Comparison of ENCODE assay signal across 20 cellular contexts in the genomic region with DNA sequence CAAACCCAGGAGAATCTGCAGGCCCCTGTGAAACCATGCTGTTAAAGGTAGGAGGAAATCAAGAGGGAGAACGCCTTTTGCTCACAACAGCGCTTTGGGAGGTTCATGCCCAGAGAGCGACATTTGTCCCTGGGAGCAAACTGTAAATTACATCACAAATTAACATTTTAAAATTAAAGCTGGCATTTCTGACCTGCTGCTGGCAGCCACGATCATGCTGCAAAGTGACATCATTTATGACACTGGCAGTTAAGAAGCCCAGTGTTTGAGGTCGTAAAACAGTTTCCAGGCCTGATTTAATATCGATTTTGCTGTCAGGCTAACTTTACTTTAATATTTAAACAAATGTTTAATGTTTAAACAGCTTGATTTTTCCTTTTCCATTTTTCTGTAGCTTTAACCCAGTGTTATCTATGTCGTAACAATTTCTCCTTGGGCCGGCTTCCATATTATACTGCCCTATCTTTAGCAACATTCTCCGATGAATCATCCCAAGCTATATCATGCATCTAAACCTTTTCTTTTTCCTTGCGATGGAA.
DNase-seq lines count a peak whose midpoint lies in the region; ATAC-seq, FAIRE-seq and TF ChIP-seq lines count a peak whose summit lies in the region.
"Had no signal": no experiment of that assay in that cellular context is flagged by ENCODE, and none has a peak within 500 bp of the region (broad histone marks: within the 10 kb centered on the region; RNA-seq: fewer than 3 reads in every experiment).

No MANE protein-coding gene starts in this region.

- H3K27ac ChIP-seq in HepG2 (ENCODE audit: extremely low read length, insufficient read depth, low read length), result no peak overlapping the region
- H3K27ac ChIP-seq in transverse colon, result peak overlapping the region; percentile 71 to 86 (median 74)
- H3K27ac ChIP-seq: A549; BLaER1 treated with 17β-estradiol and CSF1 and Interleukin-3, amounts not matched to agents 10 nM and 100 nM; sigmoid colon had no signal

- DNase-seq in activated CD4-positive, alpha-beta T cell treated with anti-CD3 and anti-CD28 coated beads, Interleukin-2, amount 10 ng/mL, durations not matched to agents 7 days and 5 days, result no peak
- no peak for DNase-seq in activated CD4-positive, alpha-beta T cell treated with anti-CD3 and anti-CD28 coated beads for 4 hours
- DNase-seq in amniotic epithelial cell (ENCODE audit: low read depth), result peak; percentile 70
- no peak for DNase-seq in HepG2 (ENCODE audit: low spot score)
- DNase-seq in transverse colon, result peak; percentile 41
- DNase-seq in NCI-H82 (lab: John Stamatoyannopoulos, UW), result no peak
- no peak for DNase-seq in superior temporal gyrus (ENCODE audit: extremely low spot score)
- DNase-seq: activated naive CD8-positive, alpha-beta T cell treated with anti-CD3 and anti-CD28 coated beads, Interleukin-2, amount 10 ng/mL, durations not matched to agents 7 days and 5 days; central memory CD4-positive, alpha-beta T cell; islet precursor cell; NCI-H526 treated with DMSO at 0.1 percent for 48 hours; nucleus accumbens; sigmoid colon; stimulated activated naive CD4-positive, alpha-beta T cell treated with Interleukin-2 at 50 U/mL for 16 hours had no signal

- H3K9ac ChIP-seq in HepG2 (ENCODE audit: insufficient read depth, low read depth, low read length), result no peak overlapping the region
- H3K9ac ChIP-seq: BLaER1 treated with 17β-estradiol and CSF1 and Interleukin-3, amounts not matched to agents 10 nM and 100 nM had no signal

- FAIRE-seq in HepG2 (lab: Jason Lieb, UNC), result no peak
- FAIRE-seq: A549 had no signal

- no peak overlapping the region for H3K4me2 ChIP-seq in HepG2 (ENCODE audit: low read depth, low read length)
- H3K4me2 ChIP-seq: A549; BLaER1 treated with 17β-estradiol and CSF1 and Interleukin-3, amounts not matched to agents 10 nM and 100 nM had no signal

- H3K36me3 ChIP-seq in HepG2 (replicated peaks in 1 of 2; ENCODE audit: control insufficient read depth in 1 of 2, insufficient read depth in 2 of 2, low read length in 2 of 2) (no peaks in the 10 kb centered on the region), transverse colon (no peaks in the 10 kb centered on the region)
- H3K36me3 ChIP-seq: BLaER1 treated with 17β-estradiol and CSF1 and Interleukin-3, amounts not matched to agents 10 nM and 100 nM; sigmoid colon had no signal

- no peaks in the 10 kb centered on the region for H4K20me1 ChIP-seq in HepG2 (ENCODE audit: insufficient read depth, low read length)
- H4K20me1 ChIP-seq: BLaER1 treated with 17β-estradiol and CSF1 and Interleukin-3, amounts not matched to agents 10 nM and 100 nM had no signal

- H3K27me3 ChIP-seq in HepG2 (ENCODE audit: control insufficient read depth in 1 of 2, insufficient read depth in 2 of 2, low read length in 2 of 2), result peaks cover 0 to 2% of the 10 kb centered on the region in 2 experiments; a peak in 1 of 5 replicates
- no peaks in the 10 kb centered on the region for H3K27me3 ChIP-seq in transverse colon
- H3K27me3 ChIP-seq: BLaER1 treated with 17β-estradiol and CSF1 and Interleukin-3, amounts not matched to agents 10 nM and 100 nM; sigmoid colon had no signal

- H3K27me3 Mint-ChIP-seq in activated CD4-positive, alpha-beta T cell treated with anti-CD3 and anti-CD28 coated beads, Interleukin-2, amount 10 ng/mL, durations not matched to agents 7 days and 5 days, result no peaks in the 10 kb centered on the region
- H3K27me3 Mint-ChIP-seq: activated naive CD8-positive, alpha-beta T cell treated with anti-CD3 and anti-CD28 coated beads, Interleukin-2, amount 10 ng/mL, durations not matched to agents 7 days and 5 days had no signal

- no peaks in the 10 kb centered on the region for H3K4me1 ChIP-seq in HepG2 (ENCODE audit: insufficient read depth, low read length)
- peaks cover 6 to 34% (median 13%) of the 10 kb centered on the region in 4 donors for H3K4me1 ChIP-seq in transverse colon
- H3K4me1 ChIP-seq: A549; BLaER1 treated with 17β-estradiol and CSF1 and Interleukin-3, amounts not matched to agents 10 nM and 100 nM had no signal

- TF ChIP-seq RAD21 in HepG2 (CRISPR knock-in tag; IDR thresholded peaks at IDR 0.05), result no peak

- no peaks in the 10 kb centered on the region for H3K9me3 ChIP-seq in HepG2 (ENCODE audit: low read length)
- no peaks in the 10 kb centered on the region for H3K9me3 ChIP-seq in transverse colon
- H3K9me3 ChIP-seq: A549; BLaER1 treated with 17β-estradiol and CSF1 and Interleukin-3, amounts not matched to agents 10 nM and 100 nM; sigmoid colon had no signal

- TF ChIP-seq POLR2A in HepG2 (IDR thresholded peaks at IDR 0.05; ENCODE audit: insufficient read depth in 1 of 2, low read depth in 2 of 2, low read length in 2 of 2), result no peak
- no peak for TF ChIP-seq POLR2A in transverse colon (IDR thresholded peaks at IDR 0.05)

- H3K36me3 Mint-ChIP-seq in activated CD4-positive, alpha-beta T cell treated with anti-CD3 and anti-CD28 coated beads, Interleukin-2, amount 10 ng/mL, durations not matched to agents 7 days and 5 days (ENCODE audit: low read depth), result no peaks in the 10 kb centered on the region
- H3K36me3 Mint-ChIP-seq: activated naive CD8-positive, alpha-beta T cell treated with anti-CD3 and anti-CD28 coated beads, Interleukin-2, amount 10 ng/mL, durations not matched to agents 7 days and 5 days; memory B cell; type B pancreatic cell had no signal

- TF ChIP-seq EP300 in HepG2 (IDR thresholded peaks at IDR 0.05; ENCODE audit: low read depth in 2 of 2, low read length in 2 of 2) (no peak), HepG2 (CRISPR knock-in tag; IDR thresholded peaks at IDR 0.05; ENCODE audit: borderline replicate concordance) (no peak), transverse colon (IDR thresholded peaks at IDR 0.05; ENCODE audit: low read depth) (no peak)

- H3K27ac Mint-ChIP-seq in activated CD4-positive, alpha-beta T cell treated with anti-CD3 and anti-CD28 coated beads, Interleukin-2, amount 10 ng/mL, durations not matched to agents 7 days and 5 days, result peak overlapping the region; percentile 47
- H3K27ac Mint-ChIP-seq: memory B cell, type B pancreatic cell had no signal

- intact Hi-C loops in HepG2 (cut with micrococcal nuclease; ENCODE audit: unreplicated experiment) (no loop called here), transverse colon (cut with DNase I; ENCODE audit: low total_unique reads) (no loop called here)

- in situ Hi-C loops in HepG2 (cut with HindIII; ENCODE audit: extremely low pct_ligation_motif_present, low pct_unique_long_range_greater_than_20kb) (no loop called here), transverse colon (cut with MboI; ENCODE audit: low pct_ligation_motif_present in 1 of 4, low pct_unique_long_range_greater_than_20kb in 1 of 4, low sequenced_read_pairs in 3 of 4) (no loop called here)

- no peak for ATAC-seq in HepG2
- ATAC-seq in GM21717 (IDR thresholded peaks at IDR 0.05; ENCODE audit: unreplicated experiment), result no peak
- ATAC-seq: A549; activated CD4-positive, CD25-positive, alpha-beta regulatory T cell treated with anti-CD3 and anti-CD28 coated beads, Interleukin-2, amount 50 U/mL, for 24 hours had no signal

- no peaks in the 10 kb centered on the region for H3K9me3 Mint-ChIP-seq in activated CD4-positive, alpha-beta T cell treated with anti-CD3 and anti-CD28 coated beads, Interleukin-2, amount 10 ng/mL, durations not matched to agents 7 days and 5 days
- H3K9me3 Mint-ChIP-seq: activated naive CD8-positive, alpha-beta T cell treated with anti-CD3 and anti-CD28 coated beads, Interleukin-2, amount 10 ng/mL, durations not matched to agents 7 days and 5 days; memory B cell; type B pancreatic cell had no signal

- CTCF ChIA-PET in activated CD4-positive, alpha-beta T cell treated with anti-CD3 and anti-CD28 coated beads, Interleukin-2, amount 10 ng/mL, durations not matched to agents 7 days and 5 days (lab: Charles Lee), result interaction anchor here (0.9 kb wide), 1 partner anchor 196 kb away, joined by 3 read pairs; no protein-coding TSS in a partner anchor
- CTCF ChIA-PET in HepG2 (lab: Yijun Ruan, JAX; ENCODE audit: low intra/inter-chr PET ratio, low total read pairs), result no interaction called here

- no peak overlapping the region for H2AFZ ChIP-seq in HepG2 (ENCODE audit: low read length)

- H3K4me3 Mint-ChIP-seq in activated CD4-positive, alpha-beta T cell treated with anti-CD3 and anti-CD28 coated beads, Interleukin-2, amount 10 ng/mL, durations not matched to agents 7 days and 5 days, result no peak overlapping the region
- H3K4me3 Mint-ChIP-seq: activated naive CD8-positive, alpha-beta T cell treated with anti-CD3 and anti-CD28 coated beads, Interleukin-2, amount 10 ng/mL, durations not matched to agents 7 days and 5 days; memory B cell; type B pancreatic cell had no signal

- 40% methylated on average over 10 of the region's 10 CpGs for WGBS in HepG2 (ENCODE audit: low lambda C conversion rate)
- 51 to 61% methylated on average over 8 to 10 of the region's 10 CpGs for WGBS in transverse colon (ENCODE audit: low coverage in 1 of 2), 2 donors

- H3K4me3 ChIP-seq in HepG2 (replicated peaks in 1 of 3; ENCODE audit: insufficient read depth in 1 of 3, low read depth in 2 of 3, low read length in 3 of 3) (no peak overlapping the region), transverse colon (no peak overlapping the region)
- H3K4me3 ChIP-seq: A549; BLaER1 treated with 17β-estradiol and CSF1 and Interleukin-3, amounts not matched to agents 10 nM and 100 nM; sigmoid colon had no signal

- H3K4me1 Mint-ChIP-seq in activated CD4-positive, alpha-beta T cell treated with anti-CD3 and anti-CD28 coated beads, Interleukin-2, amount 10 ng/mL, durations not matched to agents 7 days and 5 days, result peaks cover 6% of the 10 kb centered on the region
- H3K4me1 Mint-ChIP-seq: memory B cell had no signal

- TF ChIP-seq CTCF in HepG2 (CRISPR knock-in tag; IDR thresholded peaks at IDR 0.05) (no peak), transverse colon (IDR thresholded peaks at IDR 0.05) (no peak)

- POLR2A ChIA-PET in activated CD4-positive, alpha-beta T cell treated with anti-CD3 and anti-CD28 coated beads, Interleukin-2, amount 10 ng/mL, durations not matched to agents 7 days and 5 days (lab: Charles Lee), result no interaction called here
- POLR2A ChIA-PET in HepG2 (lab: Yijun Ruan, JAX), result no interaction called here

- no TSS peak for BruUV-seq in HepG2 (replicated peaks; lab: Mats Ljungman, UMichigan)

- no peaks in the 10 kb centered on the region for H3K79me2 ChIP-seq in HepG2 (ENCODE audit: insufficient read depth, low read length)

TF ChIP-seq in HepG2, 621 proteins besides CTCF, POLR2A, EP300 and RAD21:
- no peak for TF ChIP-seq MTA1 (CRISPR knock-in tag; IDR thresholded peaks at IDR 0.05; ENCODE audit: borderline replicate concordance)
- no peak for TF ChIP-seq MAZ (IDR thresholded peaks at IDR 0.05; ENCODE audit: borderline replicate concordance, low read depth, low read length)
- TF ChIP-seq MAZ (CRISPR knock-in tag; IDR thresholded peaks at IDR 0.05; ENCODE audit: low read depth), result no peak
- no peak for TF ChIP-seq SP4 (CRISPR knock-in tag; IDR thresholded peaks at IDR 0.05)
- peak; percentile 14; the same call in 1 of the 2 replicates for TF ChIP-seq CEBPB (IDR thresholded peaks at IDR 0.05; ENCODE audit: borderline replicate concordance, low read depth, low read length)
TF ChIP-seq in HepG2: peak in this region for 1.

Comparison
In these comparisons a context has a peak if more than half of its experiments do, and no peak if none do; other contexts are left out.
1. DNase-seq: peak in amniotic epithelial cell (single experiment) and transverse colon (single experiment); none in activated CD4-positive, alpha-beta T cell treated with anti-CD3 and anti-CD28 coated beads, Interleukin-2, amount 10 ng/mL, durations not matched to agents 7 days and 5 days (single experiment), activated CD4-positive, alpha-beta T cell treated with anti-CD3 and anti-CD28 coated beads for 4 hours (0 of 2), HepG2 (single experiment), NCI-H82 (single experiment) and superior temporal gyrus (single experiment).